In the genomic region with DNA sequence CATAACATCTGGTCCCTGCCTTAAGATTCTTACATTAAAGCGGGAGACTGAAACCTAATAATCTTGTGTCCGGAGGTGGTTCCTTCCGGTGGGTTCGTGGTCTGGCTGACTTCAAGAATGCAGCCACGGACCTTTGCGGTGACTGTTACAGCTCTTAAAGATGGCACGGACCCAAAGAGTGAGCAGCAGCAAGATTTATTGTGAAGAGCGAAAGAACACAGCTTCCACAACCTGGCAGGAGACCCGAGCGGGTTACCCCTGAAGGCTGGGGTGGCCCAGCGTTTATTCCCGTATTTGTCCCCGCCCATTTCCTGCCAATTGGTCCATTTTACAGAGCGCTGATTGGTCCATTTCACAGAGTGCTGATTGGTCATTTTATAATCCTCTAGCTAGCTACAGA, we compare ENCODE assay signal across 1 cellular context.
TF ChIP-seq lines count a peak whose summit lies in the region.

No MANE protein-coding gene starts in this region.

TF ChIP-seq in GM23338, 12 proteins besides CTCF, POLR2A, EP300 and RAD21 (continued from another document):
- TF ChIP-seq ZNF462 (CRISPR knock-in tag; IDR thresholded peaks at IDR 0.05) (no peak), ZNF114 (CRISPR knock-in tag; IDR thresholded peaks at IDR 0.05) (no peak)
